Comparison of ENCODE assay signal across 8 cellular contexts in the genomic region with DNA sequence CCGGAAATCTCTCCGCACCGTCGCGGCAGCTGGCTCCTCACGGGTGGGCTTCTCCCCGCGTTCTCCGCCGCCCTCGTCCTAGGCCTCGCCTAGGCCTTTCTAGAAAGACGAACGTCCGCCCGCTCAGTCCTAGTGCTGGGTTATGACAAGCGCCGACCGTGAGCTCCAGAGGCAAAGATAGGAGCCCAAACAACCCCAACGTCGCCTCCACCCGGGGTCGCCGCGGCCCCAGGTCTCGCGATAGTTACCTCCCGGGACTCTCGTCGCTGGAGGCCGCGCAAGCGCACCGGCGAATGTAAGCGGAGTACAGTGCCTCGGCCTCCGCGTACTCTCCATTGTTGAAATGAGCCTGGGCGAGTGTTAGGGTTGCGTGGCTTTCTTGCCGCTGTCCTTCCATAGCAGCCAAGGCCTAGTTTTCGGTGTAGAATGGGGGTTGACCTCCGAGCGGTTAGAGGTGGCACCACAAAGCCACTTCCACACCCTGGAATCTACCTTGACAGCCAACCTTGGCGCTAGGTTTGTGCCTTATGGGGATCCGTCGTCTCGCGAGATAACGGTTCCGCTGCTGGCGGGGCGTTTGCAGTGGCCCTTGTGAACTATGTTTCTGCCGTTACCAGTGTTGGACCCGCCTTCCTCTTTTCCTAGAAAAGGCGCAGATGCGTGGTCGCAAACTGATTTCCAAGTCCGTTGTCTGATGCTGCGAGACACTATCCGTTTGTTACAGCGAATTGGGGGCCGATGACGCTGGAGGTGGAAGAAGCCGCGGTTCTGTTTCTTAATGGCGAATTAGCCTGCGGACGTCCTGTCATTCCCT. TPM values are rescaled to one million over a fixed set of nuclear protein-coding genes. Genes with fewer than 3 reads are reported as not detected.
DNase-seq lines count a peak whose midpoint lies in the region; ATAC-seq and TF ChIP-seq lines count a peak whose summit lies in the region.

A gene (minus strand): TSS at position 526 of the 814 bp plus-strand sequence. CDS start 129 bp downstream, at position 397.

- H3K4me1 ChIP-seq in osteoblast (ENCODE audit: insufficient read depth, low read length) = peaks cover 31% of the 10 kb centered on the region
- peaks cover 24% of the 10 kb centered on the region for H3K4me1 ChIP-seq in testis

- H3K4me3 Mint-ChIP-seq in glutamatergic neuron (ENCODE audit: unreplicated experiment) = peak within 1 kb of the TSS; percentile 90

- H3K9me3 ChIP-seq in osteoblast (ENCODE audit: low read depth, low read length) (no peaks in the 10 kb centered on the region), testis (no peaks in the 10 kb centered on the region)

- peak within 1 kb of the TSS; percentile 85 for H3K4me3 ChIP-seq in osteoblast (ENCODE audit: insufficient read depth, low read length)
- H3K4me3 ChIP-seq in testis = peak within 1 kb of the TSS; percentile 76 to 83

- intact Hi-C loops in testis (cut with DNase I; ENCODE audit: low total_unique reads) = no loop called here

- peaks cover 4% of the 10 kb centered on the region for H4K20me1 ChIP-seq in osteoblast (ENCODE audit: insufficient read depth, low read length)

- H3K36me3 ChIP-seq in osteoblast (ENCODE audit: insufficient read depth, low read length) (no peaks in the 10 kb centered on the region), testis (ENCODE audit: low read depth, missing control alignments) (no peaks in the 10 kb centered on the region)

- H3K27me3 ChIP-seq in osteoblast (ENCODE audit: insufficient read depth, low read length) (no peaks in the 10 kb centered on the region), testis (no peaks in the 10 kb centered on the region)

- ATAC-seq in HG02642 (IDR thresholded peaks at IDR 0.05; ENCODE audit: poor library complexity, unreplicated experiment) = peak; percentile 91
- peak; percentile 84 to 88 for ATAC-seq in activated naive CD4-positive, alpha-beta T cell treated with anti-CD3 and anti-CD28 coated beads, Interleukin-2, amount 50 U/mL, for 72 hours

- H3K27ac Mint-ChIP-seq in activated naive CD4-positive, alpha-beta T cell treated with anti-CD3 and anti-CD28 coated beads, Interleukin-2, amount 50 U/mL, for 72 hours = peak within 1 kb of the TSS; percentile 94 to 96
- peak within 1 kb of the TSS; percentile 99 for H3K27ac Mint-ChIP-seq in glutamatergic neuron (ENCODE audit: unreplicated experiment)

- H3K27me3 Mint-ChIP-seq in glutamatergic neuron (ENCODE audit: unreplicated experiment) = peaks cover 3% of the 10 kb centered on the region

- peaks cover 44% of the 10 kb centered on the region for H3K79me2 ChIP-seq in osteoblast (ENCODE audit: insufficient read depth, low read length)

- WGBS in testis, 2 donors = 0 to 1% methylated on average over 25 to 68 of the region's 70 CpGs

- H2AFZ ChIP-seq in osteoblast (ENCODE audit: low read length) = peak within 1 kb of the TSS; percentile 99

- peaks cover 10 to 18% of the 10 kb centered on the region in 2 donors for H3K36me3 Mint-ChIP-seq in activated naive CD4-positive, alpha-beta T cell treated with anti-CD3 and anti-CD28 coated beads, Interleukin-2, amount 50 U/mL, for 72 hours
- H3K36me3 Mint-ChIP-seq in glutamatergic neuron (ENCODE audit: unreplicated experiment) = no peaks in the 10 kb centered on the region

- peak; percentile 84 for DNase-seq in NCI-H1105 (lab: John Stamatoyannopoulos, UW)
- DNase-seq in SKM-1 (lab: John Stamatoyannopoulos, UW; ENCODE audit: unreplicated experiment) = peak; percentile 92
- DNase-seq in activated naive CD4-positive, alpha-beta T cell treated with anti-CD3 and anti-CD28 coated beads, Interleukin-2, amount 50 U/mL, for 72 hours (ENCODE audit: low spot score in 2 of 2) = peak; percentile 91 to 93
- DNase-seq in glutamatergic neuron = peak; percentile 96
- DNase-seq in osteoblast (ENCODE audit: insufficient read length, low spot score, missing footprints) = peak; percentile 94
- DNase-seq in testis = peak; percentile 94

- H3K4me2 ChIP-seq in osteoblast (ENCODE audit: insufficient read depth, low read length) = peak within 1 kb of the TSS; percentile 95

- H3K27ac ChIP-seq in osteoblast (ENCODE audit: low read depth, low read length) (peak within 1 kb of the TSS; percentile 91), testis (peak within 1 kb of the TSS; percentile 86 to 87)

- no peak for TF ChIP-seq CTCF in glutamatergic neuron (IDR thresholded peaks at IDR 0.05; ENCODE audit: partially characterized antibody, unreplicated experiment)
- TF ChIP-seq CTCF in osteoblast (IDR thresholded peaks at IDR 0.05; ENCODE audit: extremely low read depth, low read depth, low read length) = no peak
- peak in 1 of 3 experiments; percentile 36 for TF ChIP-seq CTCF in testis (IDR thresholded peaks at IDR 0.05)

- H3K9me3 Mint-ChIP-seq in activated naive CD4-positive, alpha-beta T cell treated with anti-CD3 and anti-CD28 coated beads, Interleukin-2, amount 50 U/mL, for 72 hours = peaks cover 0 to 7% of the 10 kb centered on the region in 2 donors
- H3K9me3 Mint-ChIP-seq in glutamatergic neuron (ENCODE audit: unreplicated experiment) = peaks cover 8% of the 10 kb centered on the region

- H3K4me1 Mint-ChIP-seq in glutamatergic neuron (ENCODE audit: low read depth, unreplicated experiment) = peaks cover 10% of the 10 kb centered on the region

- TF ChIP-seq POLR2A in GM10847 (IDR thresholded peaks at IDR 0.05; ENCODE audit: extremely low read depth, insufficient read length) (peak; percentile 70), testis (IDR thresholded peaks at IDR 0.05) (no peak)

RNA-seq across cellular contexts. Expression of the gene that starts here (rescaled TPM):
- total RNA-seq in activated naive CD4-positive, alpha-beta T cell treated with anti-CD3 and anti-CD28 coated beads, Interleukin-2, amount 50 U/mL, for 72 hours = 10 to 100 TPM; 16.1 to 18.9 TPM
- total RNA-seq in glutamatergic neuron (ENCODE audit: unreplicated experiment) (15.3 TPM), osteoblast (10.3 and 14.8 TPM in 2 replicates), testis (10 to 100 TPM; 24.4 to 25.6 TPM)
- 29.9 TPM for polyA plus RNA-seq in testis (ENCODE audit: insufficient read depth, low read depth, low replicate concordance)

Comparison
In these comparisons a context has a peak if more than half of its experiments do, and no peak if none do; other contexts are left out.
1. Peak in every context shown above with its lines: DNase-seq, ATAC-seq, H3K4me3 ChIP-seq and H3K27ac ChIP-seq.